ENCODE assay signal across 8 cellular contexts in genomic region chr3:138587374-138587773, GRCh38.
"Had no signal": no experiment of that assay in that cellular context is flagged by ENCODE, and none has a peak within 500 bp of the region (broad histone marks: within the 10 kb centered on the region; RNA-seq: fewer than 3 reads in every experiment).

No MANE protein-coding gene starts in this region.

- ATAC-seq: HCT116 had no signal

- DNase-seq: GM23248, GOT3, H7, KG1 had no signal

- H3K9ac ChIP-seq: GM23248 had no signal

- H3K4me3 ChIP-seq: GM23248, HAP-1 had no signal

- H3K27ac ChIP-seq: GM23248 had no signal

- H2AFZ ChIP-seq: GM23248 had no signal

- H3K27ac Mint-ChIP-seq: IgD-negative memory B cell had no signal

- H3K9me3 ChIP-seq: HAP-1 had no signal

- H3K27me3 Mint-ChIP-seq: IgD-negative memory B cell had no signal

- H3K4me3 Mint-ChIP-seq: IgD-negative memory B cell had no signal

- FAIRE-seq: HTR-8/SVneo had no signal
